In genomic region chr14:31138301-31138700, GRCh38 we compare ENCODE assay signal across 27 cellular contexts.
"Had no signal": no experiment of that assay in that cellular context is flagged by ENCODE, and none has a peak within 500 bp of the region (broad histone marks: within the 10 kb centered on the region; RNA-seq: fewer than 3 reads in every experiment).

No MANE protein-coding gene starts in this region.

- FAIRE-seq: TTC549 had no signal

- H3K4me1 Mint-ChIP-seq: mesothelial cell of epicardium, neural progenitor cell had no signal

- H3K4me3 ChIP-seq: breast epithelium, colonic mucosa, heart left ventricle, neural progenitor cell, transverse colon had no signal

- H3K4me3 Mint-ChIP-seq: activated CD4-positive, alpha-beta memory T cell treated with anti-CD3 and anti-CD28 coated beads for 36 hours; activated T-helper 1 cell treated with anti-CD3 and anti-CD28 coated beads, Interleukin-12 subunit alpha, Interleukin-12 subunit beta, Interleukin-2, Interleukin-4 antibody, amounts not matched to agents 30 ng/mL and 10 ng/mL and 1 ng/mL, durations not matched to agents 14 hours and 24 hours and 36 hours; effector memory CD8-positive, alpha-beta T cell; immature natural killer cell; mesothelial cell of epicardium; naive thymus-derived CD4-positive, alpha-beta T cell; neural progenitor cell had no signal

- H3K27me3 Mint-ChIP-seq: activated CD4-positive, alpha-beta memory T cell treated with anti-CD3 and anti-CD28 coated beads for 36 hours; effector memory CD8-positive, alpha-beta T cell; naive thymus-derived CD4-positive, alpha-beta T cell had no signal

- ATAC-seq: effector memory CD8-positive, alpha-beta T cell; heart left ventricle; naive thymus-derived CD4-positive, alpha-beta T cell; right cardiac atrium had no signal

- H3K27ac ChIP-seq: breast epithelium, colonic mucosa, heart left ventricle, neural progenitor cell, transverse colon, VCaP had no signal

- H3K9me3 ChIP-seq: breast epithelium, colonic mucosa, heart left ventricle, transverse colon had no signal

- H3K27me3 ChIP-seq: breast epithelium, colonic mucosa, heart left ventricle, neural progenitor cell, transverse colon had no signal

- H3K9ac ChIP-seq: neural progenitor cell had no signal

- H3K27ac Mint-ChIP-seq: activated CD4-positive, alpha-beta memory T cell treated with anti-CD3 and anti-CD28 coated beads for 36 hours; activated T-helper 1 cell treated with anti-CD3 and anti-CD28 coated beads, Interleukin-12 subunit alpha, Interleukin-12 subunit beta, Interleukin-2, Interleukin-4 antibody, amounts not matched to agents 30 ng/mL and 10 ng/mL and 1 ng/mL, durations not matched to agents 14 hours and 24 hours and 36 hours; immature natural killer cell; mesothelial cell of epicardium; neural progenitor cell had no signal

- H3K9me3 Mint-ChIP-seq: activated CD4-positive, alpha-beta memory T cell treated with anti-CD3 and anti-CD28 coated beads for 36 hours; activated T-helper 1 cell treated with anti-CD3 and anti-CD28 coated beads, Interleukin-12 subunit alpha, Interleukin-12 subunit beta, Interleukin-2, Interleukin-4 antibody, amounts not matched to agents 30 ng/mL and 10 ng/mL and 1 ng/mL, durations not matched to agents 14 hours and 24 hours and 36 hours; effector memory CD8-positive, alpha-beta T cell; immature natural killer cell; mesothelial cell of epicardium; naive thymus-derived CD4-positive, alpha-beta T cell; neural progenitor cell had no signal

- H2AFZ ChIP-seq: neural progenitor cell had no signal

- DNase-seq: activated CD4-positive, alpha-beta memory T cell treated with anti-CD3 and anti-CD28 coated beads for 36 hours; activated CD4-positive, alpha-beta T cell treated with anti-CD3 and anti-CD28 coated beads for 48 hours; activated CD8-positive, alpha-beta memory T cell treated with anti-CD3 and anti-CD28 coated beads, Interleukin-2, amount 50 U/mL, for 4 hours; activated gamma-delta T cell; activated naive CD4-positive, alpha-beta T cell treated with anti-CD3 and anti-CD28 coated beads, Interleukin-2, amount 50 U/mL, for 16 hours; activated T-cell treated with anti-CD3 and anti-CD28 coated beads, Interleukin-2, amount 50 U/mL, for 1 hour; central memory CD4-positive, alpha-beta T cell; colonic mucosa; effector memory CD8-positive, alpha-beta T cell; erythroblast; foreskin fibroblast; heart left ventricle; hypothalamus; immature natural killer cell; naive thymus-derived CD4-positive, alpha-beta T cell; occipital lobe; right cardiac atrium; stimulated activated CD4-positive, alpha-beta T cell treated with anti-CD3 and anti-CD28 coated beads, Interleukin-2, amount 100 ng/mL, for 48 hours; stimulated activated naive CD4-positive, alpha-beta T cell treated with Interleukin-2 at 50 U/mL for 16 hours; T-helper 1 cell; transverse colon had no signal

- H3K4me2 ChIP-seq: neural progenitor cell had no signal

- H3K4me1 ChIP-seq: breast epithelium, colonic mucosa, heart left ventricle, neural progenitor cell, transverse colon had no signal
